In genomic region chr6:17907467-17908229, GRCh38 we compare ENCODE assay signal across 9 cellular contexts.
DNase-seq lines count a peak whose midpoint lies in the region; ATAC-seq and TF ChIP-seq lines count a peak whose summit lies in the region.
"Had no signal": no experiment of that assay in that cellular context is flagged by ENCODE, and none has a peak within 500 bp of the region (broad histone marks: within the 10 kb centered on the region; RNA-seq: fewer than 3 reads in every experiment).

No MANE protein-coding gene starts in this region.

- H3K36me3 ChIP-seq in heart left ventricle (no peaks in the 10 kb centered on the region), skeletal muscle satellite cell (ENCODE audit: insufficient read depth, low read length) (no peaks in the 10 kb centered on the region)

- WGBS in heart left ventricle, 4 donors, result 49 to 63% (median 55%) methylated on average over 7 of the region's 7 CpGs

- H3K4me3 Mint-ChIP-seq in activated CD8-positive, alpha-beta T cell treated with anti-CD3 and anti-CD28 coated beads, Interleukin-2, amount 10 ng/mL, durations not matched to agents 7 days and 5 days, result no peak overlapping the region
- H3K4me3 Mint-ChIP-seq in T-helper 2 cell treated with Interferon-gamma antibody and Interleukin-4, amounts not matched to agents 5 μg/mL and 100 μg/mL, for 36 hours, result no peak overlapping the region

- H3K9me3 ChIP-seq in heart left ventricle (no peaks in the 10 kb centered on the region), skeletal muscle satellite cell (replicated peaks; ENCODE audit: low read length) (no peaks in the 10 kb centered on the region)

- H3K9ac ChIP-seq in skeletal muscle satellite cell (ENCODE audit: low read depth, low read length), result peak overlapping the region; percentile 55
- H3K9ac ChIP-seq: KMS-11 had no signal

- POLR2A ChIA-PET in activated CD8-positive, alpha-beta T cell treated with anti-CD3 and anti-CD28 coated beads, Interleukin-2, amount 10 ng/mL, durations not matched to agents 7 days and 5 days (lab: Charles Lee), result interaction anchor here (0.6 kb wide), 1 partner anchor 230 kb away, joined by 3 read pairs; no protein-coding TSS in a partner anchor

- H3K9me3 Mint-ChIP-seq in activated CD8-positive, alpha-beta T cell treated with anti-CD3 and anti-CD28 coated beads, Interleukin-2, amount 10 ng/mL, durations not matched to agents 7 days and 5 days (ENCODE audit: insufficient read depth), result no peaks in the 10 kb centered on the region
- H3K9me3 Mint-ChIP-seq in T-helper 2 cell treated with Interferon-gamma antibody and Interleukin-4, amounts not matched to agents 5 μg/mL and 100 μg/mL, for 36 hours, result peaks cover 4% of the 10 kb centered on the region

- no peak for TF ChIP-seq POLR2A in heart left ventricle (IDR thresholded peaks at IDR 0.05)

- peak; percentile 30 for ATAC-seq in activated CD8-positive, alpha-beta T cell treated with anti-CD3 and anti-CD28 coated beads, Interleukin-2, amount 10 ng/mL, durations not matched to agents 7 days and 5 days
- peak in 3 of 4 donors; percentile 76 to 96 (median 89) for ATAC-seq in heart left ventricle
- no peak for ATAC-seq in GM19455 (IDR thresholded peaks at IDR 0.05; ENCODE audit: unreplicated experiment)

- DNase-seq in EL (peak; percentile 98), HS-27A (ENCODE audit: low read depth) (peak; percentile 95), heart left ventricle (peak in 4 of 5 donors; percentile 39 to 76 (median 53))
- DNase-seq in activated CD8-positive, alpha-beta T cell treated with anti-CD3 and anti-CD28 coated beads, Interleukin-2, amount 10 ng/mL, durations not matched to agents 7 days and 5 days, result peak; percentile 32
- DNase-seq in effector CD8-positive, alpha-beta T cell (lab: John Stamatoyannopoulos, UW), result no peak
- no peak for DNase-seq in T-helper 2 cell treated with Interferon-gamma antibody and Interleukin-4, amounts not matched to agents 5 μg/mL and 100 μg/mL, for 36 hours (ENCODE audit: low spot score)

- peak overlapping the region in 9 of 12 donors; percentile 7 to 82 (median 35) for H3K27ac ChIP-seq in heart left ventricle
- H3K27ac ChIP-seq: KMS-11 had no signal

- H3K36me3 Mint-ChIP-seq in activated CD8-positive, alpha-beta T cell treated with anti-CD3 and anti-CD28 coated beads, Interleukin-2, amount 10 ng/mL, durations not matched to agents 7 days and 5 days (ENCODE audit: low read depth), result peaks cover 3% of the 10 kb centered on the region
- H3K36me3 Mint-ChIP-seq in T-helper 2 cell treated with Interferon-gamma antibody and Interleukin-4, amounts not matched to agents 5 μg/mL and 100 μg/mL, for 36 hours (ENCODE audit: low read depth), result no peaks in the 10 kb centered on the region

- no peak for TF ChIP-seq CTCF in heart left ventricle (IDR thresholded peaks at IDR 0.05)

- intact Hi-C loops in heart left ventricle (cut with DNase I), result loop anchor here in 2 of 10 donors (5.0 to 10.0 kb wide), 2 partner anchors 35 to 217 kb away; partner anchors contain the start of gene NHLRC1 (in 1 of the 2)

- peaks cover 2 to 87% (median 46%) of the 10 kb centered on the region in 12 donors for H3K4me1 ChIP-seq in heart left ventricle
- H3K4me1 ChIP-seq in skeletal muscle satellite cell (ENCODE audit: control insufficient read depth, insufficient read depth, low read length), result peaks cover 44% of the 10 kb centered on the region

- no peaks in the 10 kb centered on the region for H3K27me3 ChIP-seq in heart left ventricle
- H3K27me3 ChIP-seq in skeletal muscle satellite cell (ENCODE audit: control insufficient read depth, insufficient read depth, low read length), result no peaks in the 10 kb centered on the region

- peaks cover 24% of the 10 kb centered on the region for H3K4me1 Mint-ChIP-seq in activated CD8-positive, alpha-beta T cell treated with anti-CD3 and anti-CD28 coated beads, Interleukin-2, amount 10 ng/mL, durations not matched to agents 7 days and 5 days (ENCODE audit: low read depth)
- peaks cover 12% of the 10 kb centered on the region for H3K4me1 Mint-ChIP-seq in T-helper 2 cell treated with Interferon-gamma antibody and Interleukin-4, amounts not matched to agents 5 μg/mL and 100 μg/mL, for 36 hours (ENCODE audit: low read depth)

- CTCF ChIA-PET in activated CD8-positive, alpha-beta T cell treated with anti-CD3 and anti-CD28 coated beads, Interleukin-2, amount 10 ng/mL, durations not matched to agents 7 days and 5 days (lab: Charles Lee), result no interaction called here

- H3K4me2 ChIP-seq in skeletal muscle satellite cell (ENCODE audit: low read length), result peak overlapping the region; percentile 68
- H3K4me2 ChIP-seq: KMS-11 had no signal

- H3K27ac Mint-ChIP-seq in activated CD8-positive, alpha-beta T cell treated with anti-CD3 and anti-CD28 coated beads, Interleukin-2, amount 10 ng/mL, durations not matched to agents 7 days and 5 days, result no peak overlapping the region
- H3K27ac Mint-ChIP-seq in T-helper 2 cell treated with Interferon-gamma antibody and Interleukin-4, amounts not matched to agents 5 μg/mL and 100 μg/mL, for 36 hours, result no peak overlapping the region

- peaks cover 11% of the 10 kb centered on the region for H3K27me3 Mint-ChIP-seq in activated CD8-positive, alpha-beta T cell treated with anti-CD3 and anti-CD28 coated beads, Interleukin-2, amount 10 ng/mL, durations not matched to agents 7 days and 5 days (ENCODE audit: low read depth)
- H3K27me3 Mint-ChIP-seq in T-helper 2 cell treated with Interferon-gamma antibody and Interleukin-4, amounts not matched to agents 5 μg/mL and 100 μg/mL, for 36 hours (ENCODE audit: low read depth), result peaks cover 14% of the 10 kb centered on the region

- H3K4me3 ChIP-seq in heart left ventricle (no peak overlapping the region), skeletal muscle satellite cell (ENCODE audit: low read length) (peak overlapping the region; percentile 41)

Comparison
In these comparisons a context has a peak if more than half of its experiments do, and no peak if none do; other contexts are left out.
1. DNase-seq: peak in EL (single experiment), HS-27A (single experiment), activated CD8-positive, alpha-beta T cell treated with anti-CD3 and anti-CD28 coated beads, Interleukin-2, amount 10 ng/mL, durations not matched to agents 7 days and 5 days (single experiment) and heart left ventricle (4 of 5); none in effector CD8-positive, alpha-beta T cell (single experiment) and T-helper 2 cell treated with Interferon-gamma antibody and Interleukin-4, amounts not matched to agents 5 μg/mL and 100 μg/mL, for 36 hours (single experiment).